1 cellular context compared by ENCODE assay signal in the genomic region with DNA sequence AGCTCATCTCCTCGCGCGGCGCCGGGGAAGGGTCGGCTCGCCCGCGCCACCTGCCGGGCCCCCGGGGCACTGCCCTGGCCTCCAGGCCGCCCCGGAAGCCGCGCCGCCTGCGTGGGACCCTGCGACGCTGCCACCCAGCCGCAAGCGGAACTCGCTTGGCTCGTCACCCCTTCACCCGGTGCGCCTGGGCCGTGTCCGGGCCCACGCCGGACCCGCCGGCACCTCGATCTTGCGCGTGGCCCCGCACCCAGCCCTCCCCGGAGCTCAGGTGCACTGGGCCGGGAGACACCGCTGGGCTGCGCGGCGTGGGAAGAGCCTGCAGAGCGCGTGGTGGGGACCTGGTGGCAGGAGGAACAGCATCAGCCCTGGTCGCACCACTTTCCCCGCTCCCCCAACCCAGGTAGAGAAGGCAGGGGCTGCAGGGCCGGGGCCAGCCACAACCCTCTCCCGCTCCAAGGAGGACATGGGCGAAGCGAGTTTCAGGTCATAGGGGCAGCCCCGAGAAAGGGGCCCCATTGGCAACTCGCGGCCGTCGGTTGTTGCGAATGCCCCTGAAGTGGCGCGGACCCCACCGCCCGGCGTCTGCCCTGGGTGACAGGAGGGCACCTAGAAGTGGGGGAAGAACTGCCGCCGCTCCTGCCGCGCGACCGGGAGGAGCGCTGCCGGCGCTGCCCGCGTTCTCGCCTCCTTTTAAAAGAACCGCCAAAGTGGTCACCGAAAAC.
TF ChIP-seq lines count a peak whose summit lies in the region.

No MANE protein-coding gene starts in this region.

TF ChIP-seq in HepG2, 621 proteins besides CTCF, POLR2A, EP300 and RAD21 (continued from another document and continues in another):
- TF ChIP-seq ZBTB40 (IDR thresholded peaks at IDR 0.05) (no peak), ZBTB40 (CRISPR knock-in tag; IDR thresholded peaks at IDR 0.05) (0 out of 2 replicates have a peak, but pooled peaks have one; percentile 52), ZNF724P (CRISPR knock-in tag; IDR thresholded peaks at IDR 0.05; ENCODE audit: borderline replicate concordance) (peak; percentile 63), SNRNP70 (IDR thresholded peaks at IDR 0.05; ENCODE audit: low read depth, low read length) (no peak), SIX4 (CRISPR knock-in tag; IDR thresholded peaks at IDR 0.05) (peak; percentile 21; the same call in 1 of the 2 replicates), ZFP36L2 (CRISPR knock-in tag; IDR thresholded peaks at IDR 0.05) (no peak), ZNF639 (CRISPR knock-in tag; conservative IDR thresholded peaks at IDR 0.05) (0 out of 2 replicates have a peak, but pooled peaks have one; percentile 16), ZNF709 (CRISPR knock-in tag; IDR thresholded peaks at IDR 0.05) (no peak; the same call in 1 of the 2 replicates), ZNF382 (CRISPR knock-in tag; IDR thresholded peaks at IDR 0.05; ENCODE audit: borderline replicate concordance) (no peak), ZNF605 (CRISPR knock-in tag; IDR thresholded peaks at IDR 0.05) (no peak), ZNF260 (CRISPR knock-in tag; IDR thresholded peaks at IDR 0.05; ENCODE audit: borderline replicate concordance, low read depth) (no peak), ZNF235 (CRISPR knock-in tag; IDR thresholded peaks at IDR 0.05; ENCODE audit: borderline replicate concordance) (peak; percentile 98), ZNF253 (CRISPR knock-in tag; IDR thresholded peaks at IDR 0.05; ENCODE audit: borderline replicate concordance) (peak; percentile 90), RBFOX2 (IDR thresholded peaks at IDR 0.05; ENCODE audit: low read depth, low read length) (peak; percentile 87), ZBTB20 (CRISPR knock-in tag; IDR thresholded peaks at IDR 0.05; ENCODE audit: borderline replicate concordance, low read depth) (no peak), LRRFIP1 (CRISPR knock-in tag; conservative IDR thresholded peaks at IDR 0.05) (no peak), RBM22 (optimal IDR thresholded peaks at IDR 0.05; ENCODE audit: low read length) (peak; percentile 37), TP53 (CRISPR knock-in tag; conservative IDR thresholded peaks at IDR 0.05) (no peak; the same call in 1 of the 2 replicates), ERF (CRISPR knock-in tag; IDR thresholded peaks at IDR 0.05) (0 out of 2 replicates have a peak, but pooled peaks have one; percentile 19)
- TF ChIP-seq, protein P1, sequence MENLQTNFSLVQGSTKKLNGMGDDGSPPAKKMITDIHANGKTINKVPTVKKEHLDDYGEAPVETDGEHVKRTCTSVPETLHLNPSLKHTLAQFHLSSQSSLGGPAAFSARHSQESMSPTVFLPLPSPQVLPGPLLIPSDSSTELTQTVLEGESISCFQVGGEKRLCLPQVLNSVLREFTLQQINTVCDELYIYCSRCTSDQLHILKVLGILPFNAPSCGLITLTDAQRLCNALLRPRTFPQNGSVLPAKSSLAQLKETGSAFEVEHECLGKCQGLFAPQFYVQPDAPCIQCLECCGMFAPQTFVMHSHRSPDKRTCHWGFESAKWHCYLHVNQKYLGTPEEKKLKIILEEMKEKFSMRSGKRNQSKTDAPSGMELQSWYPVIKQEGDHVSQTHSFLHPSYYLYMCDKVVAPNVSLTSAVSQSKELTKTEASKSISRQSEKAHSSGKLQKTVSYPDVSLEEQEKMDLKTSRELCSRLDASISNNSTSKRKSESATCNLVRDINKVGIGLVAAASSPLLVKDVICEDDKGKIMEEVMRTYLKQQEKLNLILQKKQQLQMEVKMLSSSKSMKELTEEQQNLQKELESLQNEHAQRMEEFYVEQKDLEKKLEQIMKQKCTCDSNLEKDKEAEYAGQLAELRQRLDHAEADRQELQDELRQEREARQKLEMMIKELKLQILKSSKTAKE (CRISPR knock-in tag; IDR thresholded peaks at IDR 0.05; ENCODE audit: borderline replicate concordance) = peak; percentile 38; the same call in 1 of the 2 replicates
- TF ChIP-seq, protein P2, sequence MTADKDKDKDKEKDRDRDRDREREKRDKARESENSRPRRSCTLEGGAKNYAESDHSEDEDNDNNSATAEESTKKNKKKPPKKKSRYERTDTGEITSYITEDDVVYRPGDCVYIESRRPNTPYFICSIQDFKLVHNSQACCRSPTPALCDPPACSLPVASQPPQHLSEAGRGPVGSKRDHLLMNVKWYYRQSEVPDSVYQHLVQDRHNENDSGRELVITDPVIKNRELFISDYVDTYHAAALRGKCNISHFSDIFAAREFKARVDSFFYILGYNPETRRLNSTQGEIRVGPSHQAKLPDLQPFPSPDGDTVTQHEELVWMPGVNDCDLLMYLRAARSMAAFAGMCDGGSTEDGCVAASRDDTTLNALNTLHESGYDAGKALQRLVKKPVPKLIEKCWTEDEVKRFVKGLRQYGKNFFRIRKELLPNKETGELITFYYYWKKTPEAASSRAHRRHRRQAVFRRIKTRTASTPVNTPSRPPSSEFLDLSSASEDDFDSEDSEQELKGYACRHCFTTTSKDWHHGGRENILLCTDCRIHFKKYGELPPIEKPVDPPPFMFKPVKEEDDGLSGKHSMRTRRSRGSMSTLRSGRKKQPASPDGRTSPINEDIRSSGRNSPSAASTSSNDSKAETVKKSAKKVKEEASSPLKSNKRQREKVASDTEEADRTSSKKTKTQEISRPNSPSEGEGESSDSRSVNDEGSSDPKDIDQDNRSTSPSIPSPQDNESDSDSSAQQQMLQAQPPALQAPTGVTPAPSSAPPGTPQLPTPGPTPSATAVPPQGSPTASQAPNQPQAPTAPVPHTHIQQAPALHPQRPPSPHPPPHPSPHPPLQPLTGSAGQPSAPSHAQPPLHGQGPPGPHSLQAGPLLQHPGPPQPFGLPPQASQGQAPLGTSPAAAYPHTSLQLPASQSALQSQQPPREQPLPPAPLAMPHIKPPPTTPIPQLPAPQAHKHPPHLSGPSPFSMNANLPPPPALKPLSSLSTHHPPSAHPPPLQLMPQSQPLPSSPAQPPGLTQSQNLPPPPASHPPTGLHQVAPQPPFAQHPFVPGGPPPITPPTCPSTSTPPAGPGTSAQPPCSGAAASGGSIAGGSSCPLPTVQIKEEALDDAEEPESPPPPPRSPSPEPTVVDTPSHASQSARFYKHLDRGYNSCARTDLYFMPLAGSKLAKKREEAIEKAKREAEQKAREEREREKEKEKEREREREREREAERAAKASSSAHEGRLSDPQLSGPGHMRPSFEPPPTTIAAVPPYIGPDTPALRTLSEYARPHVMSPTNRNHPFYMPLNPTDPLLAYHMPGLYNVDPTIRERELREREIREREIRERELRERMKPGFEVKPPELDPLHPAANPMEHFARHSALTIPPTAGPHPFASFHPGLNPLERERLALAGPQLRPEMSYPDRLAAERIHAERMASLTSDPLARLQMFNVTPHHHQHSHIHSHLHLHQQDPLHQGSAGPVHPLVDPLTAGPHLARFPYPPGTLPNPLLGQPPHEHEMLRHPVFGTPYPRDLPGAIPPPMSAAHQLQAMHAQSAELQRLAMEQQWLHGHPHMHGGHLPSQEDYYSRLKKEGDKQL (CRISPR knock-in tag; IDR thresholded peaks at IDR 0.05; ENCODE audit: low read depth) = no peak
- TF ChIP-seq, protein P3, sequence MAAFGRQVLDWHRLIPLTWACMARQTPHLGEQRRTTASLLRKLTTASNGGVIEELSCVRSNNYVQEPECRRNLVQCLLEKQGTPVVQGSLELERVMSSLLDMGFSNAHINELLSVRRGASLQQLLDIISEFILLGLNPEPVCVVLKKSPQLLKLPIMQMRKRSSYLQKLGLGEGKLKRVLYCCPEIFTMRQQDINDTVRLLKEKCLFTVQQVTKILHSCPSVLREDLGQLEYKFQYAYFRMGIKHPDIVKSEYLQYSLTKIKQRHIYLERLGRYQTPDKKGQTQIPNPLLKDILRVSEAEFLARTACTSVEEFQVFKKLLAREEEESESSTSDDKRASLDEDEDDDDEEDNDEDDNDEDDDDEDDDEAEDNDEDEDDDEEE (CRISPR knock-in tag; IDR thresholded peaks at IDR 0.05) = peak; percentile 50; the same call in 1 of the 2 replicates
- TF ChIP-seq, protein P4, sequence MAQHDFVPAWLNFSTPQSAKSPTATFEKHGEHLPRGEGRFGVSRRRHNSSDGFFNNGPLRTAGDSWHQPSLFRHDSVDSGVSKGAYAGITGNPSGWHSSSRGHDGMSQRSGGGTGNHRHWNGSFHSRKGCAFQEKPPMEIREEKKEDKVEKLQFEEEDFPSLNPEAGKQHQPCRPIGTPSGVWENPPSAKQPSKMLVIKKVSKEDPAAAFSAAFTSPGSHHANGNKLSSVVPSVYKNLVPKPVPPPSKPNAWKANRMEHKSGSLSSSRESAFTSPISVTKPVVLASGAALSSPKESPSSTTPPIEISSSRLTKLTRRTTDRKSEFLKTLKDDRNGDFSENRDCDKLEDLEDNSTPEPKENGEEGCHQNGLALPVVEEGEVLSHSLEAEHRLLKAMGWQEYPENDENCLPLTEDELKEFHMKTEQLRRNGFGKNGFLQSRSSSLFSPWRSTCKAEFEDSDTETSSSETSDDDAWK (CRISPR knock-in tag; IDR thresholded peaks at IDR 0.05) = no peak
